In genomic region chr7:34016876-34017275, GRCh38 we compare ENCODE assay signal across 19 cellular contexts.
A peak's percentile ranks its signal among the peaks of the same experiment; 100 is the strongest.
DNase-seq lines count a peak whose midpoint lies in the region; ATAC-seq and TF ChIP-seq lines count a peak whose summit lies in the region.
"Had no signal": no experiment of that assay in that cellular context is flagged by ENCODE, and none has a peak within 500 bp of the region (broad histone marks: within the 10 kb centered on the region; RNA-seq: fewer than 3 reads in every experiment).

No MANE protein-coding gene starts in this region.

- in situ Hi-C loops in G401 (cut with HindIII; ENCODE audit: low sequenced_read_pairs): no loop called here

- ATAC-seq in GM18868 (IDR thresholded peaks at IDR 0.05; ENCODE audit: unreplicated experiment): no peak

- no peak overlapping the region for H3K4me3 ChIP-seq in epithelial cell of esophagus (ENCODE audit: low read length)
- H3K4me3 ChIP-seq: BLaER1 treated with 17β-estradiol and CSF1 and Interleukin-3, amounts not matched to agents 10 nM and 100 nM had no signal

- no peak for TF ChIP-seq CTCF in epithelial cell of esophagus (IDR thresholded peaks at IDR 0.05; ENCODE audit: insufficient read depth, low read depth, low read length, missing control alignments)

- peak; percentile 86 for DNase-seq in G401 (ENCODE audit: low spot score)
- peak; percentile 82 for DNase-seq in cerebellar cortex (ENCODE audit: low spot score)
- DNase-seq in epithelial cell of esophagus (ENCODE audit: low read depth): peak; percentile 15
- DNase-seq in HUDEP-2 (lab: John Stamatoyannopoulos, UW; ENCODE audit: unreplicated experiment in 76 of 76): no peak
- no peak for DNase-seq in A172 (ENCODE audit: low spot score)
- DNase-seq: ACHN; AML-193; BE2C; CD4-positive, alpha-beta T cell; CD8-positive, alpha-beta memory T cell; DMS 273 treated with DMSO at 0.1 percent for 48 hours; DMS79; EL; GF-D8; GOT3; H7; HCEC 1CT had no signal

Comparison
In these comparisons a context has a peak if more than half of its experiments do, and no peak if none do; other contexts are left out.
1. DNase-seq: peak in G401 (single experiment), cerebellar cortex (single experiment) and epithelial cell of esophagus (single experiment); none in HUDEP-2 (0 of 76) and A172 (single experiment).